ENCODE assay signal across 8 cellular contexts in the genomic region with DNA sequence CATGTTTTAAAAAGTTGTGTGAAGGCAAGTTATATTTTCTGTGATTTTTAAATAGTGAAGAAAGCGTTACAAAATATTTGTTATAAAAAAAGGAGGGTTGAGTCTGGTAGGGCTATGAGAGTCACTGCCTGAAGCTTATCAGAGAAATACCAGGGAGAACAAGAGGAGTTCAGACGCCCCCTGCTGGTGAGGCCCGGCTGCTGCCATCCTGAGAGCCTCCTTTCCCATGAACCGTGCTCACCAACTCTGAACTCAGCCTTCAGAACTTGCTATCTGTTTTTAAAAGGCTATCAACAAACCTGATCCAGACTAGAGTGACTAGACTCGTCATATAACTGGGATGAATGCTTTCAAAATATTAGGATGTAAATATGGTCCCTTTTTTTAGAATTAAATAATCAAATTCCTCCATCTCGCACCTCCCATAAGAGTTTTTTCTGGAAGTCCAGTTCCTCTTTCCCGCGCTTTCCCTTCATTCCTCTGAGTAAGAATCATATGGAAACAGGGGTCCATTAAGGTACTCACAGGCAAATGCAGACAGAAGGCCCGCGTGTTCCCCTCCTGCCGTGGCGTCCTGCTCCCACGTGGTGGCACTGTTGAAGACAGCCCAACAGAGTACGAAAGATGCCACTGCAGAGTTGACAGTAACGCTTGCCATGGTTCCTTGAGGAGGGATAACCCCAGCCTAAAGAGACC. TPM values are rescaled to one million over a fixed set of nuclear protein-coding genes. Genes with fewer than 3 reads are reported as not detected.
DNase-seq lines count a peak whose midpoint lies in the region; ATAC-seq and TF ChIP-seq lines count a peak whose summit lies in the region.

No MANE protein-coding gene starts in this region.

- H3K4me1 Mint-ChIP-seq in activated naive CD8-positive, alpha-beta T cell treated with anti-CD3 and anti-CD28 coated beads, Interleukin-2, amount 10 ng/mL, durations not matched to agents 7 days and 5 days = peaks cover 4% of the 10 kb centered on the region

- H3K36me3 Mint-ChIP-seq in activated naive CD8-positive, alpha-beta T cell treated with anti-CD3 and anti-CD28 coated beads, Interleukin-2, amount 10 ng/mL, durations not matched to agents 7 days and 5 days = no peaks in the 10 kb centered on the region

- H3K9me3 ChIP-seq in heart left ventricle = no peaks in the 10 kb centered on the region

- peaks cover 0 to 9% (median 2%) of the 10 kb centered on the region in 12 donors for H3K4me1 ChIP-seq in heart left ventricle

- peak; percentile 72 for DNase-seq in HEK293T (ENCODE audit: extremely low spot score)
- DNase-seq in NCI-H1092 (lab: John Stamatoyannopoulos, UW) = peak; percentile 45
- DNase-seq in SKM-1 treated with dmso at 0.1 percent for 144 hours (lab: John Stamatoyannopoulos, UW; ENCODE audit: unreplicated experiment) = peak; percentile 56
- DNase-seq in activated naive CD8-positive, alpha-beta T cell treated with anti-CD3 and anti-CD28 coated beads, Interleukin-2, amount 10 ng/mL, durations not matched to agents 7 days and 5 days = peak; percentile 72
- peak; percentile 68 to 82 (median 80) for DNase-seq in heart left ventricle
- DNase-seq in pulmonary artery endothelial cell (ENCODE audit: low read depth, low spot score) = peak; percentile 29
- no peak for DNase-seq in 8988T

- ATAC-seq in activated naive CD8-positive, alpha-beta T cell treated with anti-CD3 and anti-CD28 coated beads, Interleukin-2, amount 10 ng/mL, durations not matched to agents 7 days and 5 days (ENCODE audit: low read depth) = peak; percentile 90
- peak; percentile 81 to 93 (median 90) for ATAC-seq in heart left ventricle

- H3K36me3 ChIP-seq in heart left ventricle = no peaks in the 10 kb centered on the region

- H3K27me3 Mint-ChIP-seq in activated naive CD8-positive, alpha-beta T cell treated with anti-CD3 and anti-CD28 coated beads, Interleukin-2, amount 10 ng/mL, durations not matched to agents 7 days and 5 days = no peaks in the 10 kb centered on the region

- intact Hi-C loops in heart left ventricle (cut with DNase I) = loop anchor here in 9 of 10 donors (5.0 to 10.0 kb wide), 5 partner anchors 123 to 393 kb away; no protein-coding TSS in a partner anchor

- H3K4me3 ChIP-seq in heart left ventricle = peak overlapping the region in 2 of 12 donors; percentile 13 to 14

- TF ChIP-seq POLR2A in heart left ventricle (IDR thresholded peaks at IDR 0.05) = no peak

- H3K27me3 ChIP-seq in heart left ventricle = no peaks in the 10 kb centered on the region

- CTCF ChIA-PET in HEK293T (lab: Yijun Ruan, JAX) = interaction anchor here (0.6 to 2.0 kb wide), 10 partner anchors 9 to 464 kb away, joined by 3 to 7 read pairs (median 3); a partner anchor contains a TSS

- WGBS in heart left ventricle, 4 donors = 14 to 21% (median 18%) methylated on average over 15 of the region's 15 CpGs

- H3K27ac Mint-ChIP-seq in activated naive CD8-positive, alpha-beta T cell treated with anti-CD3 and anti-CD28 coated beads, Interleukin-2, amount 10 ng/mL, durations not matched to agents 7 days and 5 days = no peak overlapping the region

- TF ChIP-seq CTCF in GM12801 (IDR thresholded peaks at IDR 0.05; ENCODE audit: extremely low read depth, insufficient read length) (peak; percentile 2), heart left ventricle (IDR thresholded peaks at IDR 0.05) (peak; percentile 81 to 98 (median 91))

- H3K27ac ChIP-seq in heart left ventricle = no peak overlapping the region

- peak overlapping the region; percentile 50 for H3K4me3 Mint-ChIP-seq in activated naive CD8-positive, alpha-beta T cell treated with anti-CD3 and anti-CD28 coated beads, Interleukin-2, amount 10 ng/mL, durations not matched to agents 7 days and 5 days

- POLR2A ChIA-PET in HEK293T (lab: Yijun Ruan, JAX) = interaction anchor here (2.8 kb wide), 1 partner anchor 26 kb away, joined by 11 read pairs; a partner anchor contains a TSS
- POLR2A ChIA-PET in activated naive CD8-positive, alpha-beta T cell treated with anti-CD3 and anti-CD28 coated beads, Interleukin-2, amount 10 ng/mL, durations not matched to agents 7 days and 5 days (lab: Charles Lee) = interaction anchor here (1.0 kb wide), 1 partner anchor 26 kb away, joined by 3 read pairs; a partner anchor contains a TSS

- no peaks in the 10 kb centered on the region for H3K9me3 Mint-ChIP-seq in activated naive CD8-positive, alpha-beta T cell treated with anti-CD3 and anti-CD28 coated beads, Interleukin-2, amount 10 ng/mL, durations not matched to agents 7 days and 5 days

TF ChIP-seq in HEK293T, 16 proteins besides CTCF, POLR2A, EP300 and RAD21:
- no peak for TF ChIP-seq FOXM1 (IDR thresholded peaks at IDR 0.05; ENCODE audit: borderline replicate concordance)
- TF ChIP-seq L3MBTL2 (conservative IDR thresholded peaks at IDR 0.05) = peak; percentile 79
- TF ChIP-seq ELF4 (IDR thresholded peaks at IDR 0.05) = no peak

RNA-seq across cellular contexts. Expression of a gene that starts 26.2 kb away (rescaled TPM):
- 1 to 10 TPM in 1 of 2 experiments, under 1 TPM in 1; 0.83 to 1.9 TPM for total RNA-seq in activated naive CD8-positive, alpha-beta T cell treated with anti-CD3 and anti-CD28 coated beads, Interleukin-2, amount 10 ng/mL, durations not matched to agents 7 days and 5 days
- 10 to 100 TPM in 2 of 9 donors, 1 to 10 TPM in 7; 2.3 to 13.8 (median 7.2) TPM for total RNA-seq in heart left ventricle
- 1 to 10 TPM; 1.4 to 1.8 TPM for polyA plus RNA-seq in heart left ventricle
- total RNA-seq in pulmonary artery endothelial cell = 1.6 and 2.7 TPM in 2 replicates
